ENCODE assay signal across 22 cellular contexts in the genomic region with DNA sequence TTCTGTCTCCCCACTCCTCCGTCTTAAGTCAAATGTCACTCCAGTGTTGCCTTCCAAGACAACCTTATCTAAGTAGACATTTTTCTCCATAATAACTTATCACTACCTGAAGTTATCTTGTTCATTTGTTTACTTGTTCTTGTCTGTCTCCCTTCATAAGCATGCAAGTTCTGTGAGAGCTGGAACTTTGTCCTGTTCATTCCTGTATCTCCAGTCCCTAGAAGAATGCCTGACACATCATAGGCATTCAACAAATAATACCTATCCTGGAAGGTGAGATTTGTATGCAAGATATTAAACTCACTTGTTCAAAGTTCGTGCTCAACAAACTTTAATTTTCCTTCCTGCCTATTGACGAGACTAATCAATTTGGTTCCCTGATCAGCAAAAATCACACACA. TPM values are rescaled to one million over a fixed set of nuclear protein-coding genes. Genes with fewer than 3 reads are reported as not detected.
DNase-seq lines count a peak whose midpoint lies in the region; ATAC-seq and TF ChIP-seq lines count a peak whose summit lies in the region.
"Had no signal": no experiment of that assay in that cellular context is flagged by ENCODE, and none has a peak within 500 bp of the region (broad histone marks: within the 10 kb centered on the region; RNA-seq: fewer than 3 reads in every experiment).

No MANE protein-coding gene starts in this region.

- no peaks in the 10 kb centered on the region for H3K9me3 Mint-ChIP-seq in stimulated activated naive CD8-positive, alpha-beta T cell treated with anti-CD3 and anti-CD28 coated beads, Interleukin-15, Interleukin-2, amounts not matched to agents 100 ng/mL and 50 ng/mL, for 24 hours
- H3K9me3 Mint-ChIP-seq in activated CD8-positive, alpha-beta T cell treated with anti-CD3 and anti-CD28 coated beads for 36 hours: no peaks in the 10 kb centered on the region
- no peaks in the 10 kb centered on the region for H3K9me3 Mint-ChIP-seq in effector memory CD8-positive, alpha-beta T cell
- H3K9me3 Mint-ChIP-seq: CD4-positive, CD25-positive, alpha-beta regulatory T cell; neural crest cell; stimulated activated naive CD8-positive, alpha-beta T cell treated with anti-CD3 and anti-CD28 coated beads, Interleukin-15, amount 100 ng/mL, for 72 hours had no signal

- POLR2A ChIA-PET in activated CD8-positive, alpha-beta T cell treated with anti-CD3 and anti-CD28 coated beads for 36 hours (lab: Charles Lee): interaction anchor here (1.2 to 2.4 kb wide), 5 partner anchors 39 to 204 kb away, joined by 3 to 10 read pairs (median 8); no protein-coding TSS in a partner anchor

- intact Hi-C loops in activated CD8-positive, alpha-beta T cell treated with anti-CD3 and anti-CD28 coated beads for 36 hours (cut with micrococcal nuclease): loop anchor here (2.0 to 5.0 kb wide), 3 partner anchors 39 to 199 kb away; no protein-coding TSS in a partner anchor

- H3K4me1 Mint-ChIP-seq in stimulated activated naive CD8-positive, alpha-beta T cell treated with anti-CD3 and anti-CD28 coated beads, Interleukin-15, Interleukin-2, amounts not matched to agents 100 ng/mL and 50 ng/mL, for 24 hours (ENCODE audit: low read depth): peaks cover 45% of the 10 kb centered on the region
- peaks cover 41% of the 10 kb centered on the region for H3K4me1 Mint-ChIP-seq in activated CD8-positive, alpha-beta T cell treated with anti-CD3 and anti-CD28 coated beads for 36 hours (ENCODE audit: low read depth)
- peaks cover 26 to 41% of the 10 kb centered on the region in 2 donors for H3K4me1 Mint-ChIP-seq in effector memory CD8-positive, alpha-beta T cell (ENCODE audit: low read depth in 2 of 2)
- H3K4me1 Mint-ChIP-seq: neural crest cell had no signal

- no peak for TF ChIP-seq CTCF in activated CD8-positive, alpha-beta T cell treated with anti-CD3 and anti-CD28 coated beads for 36 hours (IDR thresholded peaks at IDR 0.05)

- CTCF ChIA-PET in activated CD8-positive, alpha-beta T cell treated with anti-CD3 and anti-CD28 coated beads for 36 hours (lab: Charles Lee): interaction anchor here (0.8 kb wide), 1 partner anchor 199 kb away, joined by 3 read pairs; no protein-coding TSS in a partner anchor

- H3K4me3 Mint-ChIP-seq in stimulated activated naive CD8-positive, alpha-beta T cell treated with anti-CD3 and anti-CD28 coated beads, Interleukin-15, Interleukin-2, amounts not matched to agents 100 ng/mL and 50 ng/mL, for 24 hours: no peak overlapping the region
- no peak overlapping the region for H3K4me3 Mint-ChIP-seq in activated CD8-positive, alpha-beta T cell treated with anti-CD3 and anti-CD28 coated beads for 36 hours
- H3K4me3 Mint-ChIP-seq in effector memory CD8-positive, alpha-beta T cell: peak overlapping the region in 1 of 2 donors; percentile 54
- H3K4me3 Mint-ChIP-seq: CD4-positive, CD25-positive, alpha-beta regulatory T cell; neural crest cell had no signal

- DNase-seq in stimulated activated naive CD8-positive, alpha-beta T cell treated with anti-CD3 and anti-CD28 coated beads, Interleukin-15, Interleukin-2, amounts not matched to agents 100 U/mL and 50 U/mL, for 24 hours: no peak
- DNase-seq in activated CD8-positive, alpha-beta T cell treated with anti-CD3 and anti-CD28 coated beads for 36 hours: no peak
- DNase-seq in effector memory CD8-positive, alpha-beta T cell: no peak
- DNase-seq in hypothalamus (lab: John Stamatoyannopoulos, UW): no peak
- DNase-seq: activated CD4-positive, CD25-positive, alpha-beta regulatory T cell; activated effector memory CD4-positive, alpha-beta T cell treated with anti-CD3 and anti-CD28 coated beads, Interleukin-2, amount 50 U/mL, for 16 hours; CD4-positive, CD25-positive, alpha-beta regulatory T cell; GDM1; MV-4-11; NCI-H146; NCI-H510A treated with DMSO at 0.1 percent for 48 hours; NK-92 treated with Interleukin-12 subunit alpha and Interleukin-12 subunit beta, amount 100 ng/mL, for 24 hours; PC-9; right cardiac atrium; Right ventricle myocardium superior; stimulated activated CD4-positive, alpha-beta T cell treated with anti-CD3 and anti-CD28 coated beads, Interleukin-4, amount 100 ng/mL, for 4 hours; stimulated activated naive CD8-positive, alpha-beta T cell treated with anti-CD3 and anti-CD28 coated beads, Interleukin-15, amount 100 ng/mL, for 72 hours; tibial artery had no signal

- H3K27me3 Mint-ChIP-seq in stimulated activated naive CD8-positive, alpha-beta T cell treated with anti-CD3 and anti-CD28 coated beads, Interleukin-15, Interleukin-2, amounts not matched to agents 100 ng/mL and 50 ng/mL, for 24 hours: no peaks in the 10 kb centered on the region
- no peaks in the 10 kb centered on the region for H3K27me3 Mint-ChIP-seq in activated CD8-positive, alpha-beta T cell treated with anti-CD3 and anti-CD28 coated beads for 36 hours
- no peaks in the 10 kb centered on the region for H3K27me3 Mint-ChIP-seq in effector memory CD8-positive, alpha-beta T cell
- H3K27me3 Mint-ChIP-seq: CD4-positive, CD25-positive, alpha-beta regulatory T cell; stimulated activated naive CD8-positive, alpha-beta T cell treated with anti-CD3 and anti-CD28 coated beads, Interleukin-15, amount 100 ng/mL, for 72 hours had no signal

- H3K27ac Mint-ChIP-seq in stimulated activated naive CD8-positive, alpha-beta T cell treated with anti-CD3 and anti-CD28 coated beads, Interleukin-15, Interleukin-2, amounts not matched to agents 100 ng/mL and 50 ng/mL, for 24 hours: peak overlapping the region; percentile 88
- H3K27ac Mint-ChIP-seq in activated CD8-positive, alpha-beta T cell treated with anti-CD3 and anti-CD28 coated beads for 36 hours: peak overlapping the region; percentile 97
- peak overlapping the region; percentile 98 for H3K27ac Mint-ChIP-seq in effector memory CD8-positive, alpha-beta T cell

- no peak for ATAC-seq in stimulated activated naive CD8-positive, alpha-beta T cell treated with anti-CD3 and anti-CD28 coated beads, Interleukin-15, Interleukin-2, amounts not matched to agents 100 U/mL and 50 U/mL, for 24 hours
- no peak for ATAC-seq in activated CD8-positive, alpha-beta T cell treated with anti-CD3 and anti-CD28 coated beads for 36 hours
- ATAC-seq in effector memory CD8-positive, alpha-beta T cell (replicated peaks): no peak
- ATAC-seq in GM18907 (IDR thresholded peaks at IDR 0.05; ENCODE audit: unreplicated experiment): no peak
- ATAC-seq in HG02884 (IDR thresholded peaks at IDR 0.05; ENCODE audit: unreplicated experiment): no peak
- ATAC-seq: stimulated activated naive CD8-positive, alpha-beta T cell treated with anti-CD3 and anti-CD28 coated beads, Interleukin-15, amount 100 ng/mL, for 72 hours had no signal

- no peaks in the 10 kb centered on the region for H3K36me3 Mint-ChIP-seq in stimulated activated naive CD8-positive, alpha-beta T cell treated with anti-CD3 and anti-CD28 coated beads, Interleukin-15, Interleukin-2, amounts not matched to agents 100 ng/mL and 50 ng/mL, for 24 hours (ENCODE audit: low read depth)
- H3K36me3 Mint-ChIP-seq in activated CD8-positive, alpha-beta T cell treated with anti-CD3 and anti-CD28 coated beads for 36 hours (ENCODE audit: low read depth): no peaks in the 10 kb centered on the region
- peaks cover 15% of the 10 kb centered on the region for H3K36me3 Mint-ChIP-seq in effector memory CD8-positive, alpha-beta T cell (ENCODE audit: insufficient read depth)
- H3K36me3 Mint-ChIP-seq: CD4-positive, CD25-positive, alpha-beta regulatory T cell had no signal

RNA-seq across cellular contexts. Expression of a gene that starts 5.7 kb away (rescaled TPM):
- total RNA-seq in activated CD8-positive, alpha-beta T cell treated with anti-CD3 and anti-CD28 coated beads for 36 hours: 10 to 100 TPM; 17.6 to 18.3 TPM

RNA-seq across cellular contexts. Expression of a gene that starts 53.0 kb away (rescaled TPM):
- 100 to 1,000 TPM; 106 to 107 TPM for total RNA-seq in activated CD8-positive, alpha-beta T cell treated with anti-CD3 and anti-CD28 coated beads for 36 hours

RNA-seq across cellular contexts. Expression of a gene that starts 57.9 kb away (rescaled TPM):
- 10 to 100 TPM; 15.5 to 19.1 TPM for total RNA-seq in activated CD8-positive, alpha-beta T cell treated with anti-CD3 and anti-CD28 coated beads for 36 hours
